15 cellular contexts compared by ENCODE assay signal in genomic region chr11:131683131-131683530, GRCh38.
DNase-seq lines count a peak whose midpoint lies in the region; ATAC-seq, FAIRE-seq and TF ChIP-seq lines count a peak whose summit lies in the region.
"Had no signal": no experiment of that assay in that cellular context is flagged by ENCODE, and none has a peak within 500 bp of the region (broad histone marks: within the 10 kb centered on the region; RNA-seq: fewer than 3 reads in every experiment).

No MANE protein-coding gene starts in this region.

- no peak overlapping the region for H2BK120ac ChIP-seq in H9 (ENCODE audit: low read depth, low read length, poor library complexity, severe bottlenecking)

- no peak overlapping the region for H4K91ac ChIP-seq in H9 (ENCODE audit: insufficient read length, low read depth, low read length)

- H3K27me3 Mint-ChIP-seq in H9 (ENCODE audit: low read depth) = peaks cover 10% of the 10 kb centered on the region

- no peak overlapping the region for H3K27ac Mint-ChIP-seq in H9
- H3K27ac Mint-ChIP-seq: CD4-positive, alpha-beta memory T cell had no signal

- no peak overlapping the region for H2BK5ac ChIP-seq in H9 (ENCODE audit: insufficient read length, low read length)

- no peak overlapping the region for H3K14ac ChIP-seq in H9 (ENCODE audit: insufficient read depth, low read length)

- no peaks in the 10 kb centered on the region for H3K79me1 ChIP-seq in H9 (ENCODE audit: insufficient read depth, low read depth, low read length, poor library complexity, severe bottlenecking)

- no peak overlapping the region for H2AK5ac ChIP-seq in H9 (ENCODE audit: insufficient read length, low read length)

- peaks cover 1% of the 10 kb centered on the region for H3K23me2 ChIP-seq in H9 (ENCODE audit: insufficient read length, low read depth, low read length, poor library complexity, severe bottlenecking)

- no peaks in the 10 kb centered on the region for H3K4me1 ChIP-seq in H9 (ENCODE audit: insufficient read depth, low read length)
- H3K4me1 ChIP-seq: A549, BE2C had no signal

- no peak overlapping the region for H3K9ac ChIP-seq in H9 (ENCODE audit: extremely low read depth, insufficient read length, low read length)

- TF ChIP-seq CTCF in H9 (conservative IDR thresholded peaks at IDR 0.05) = no peak

- H2BK12ac ChIP-seq in H9 (ENCODE audit: insufficient read length, low read depth, low read length) = no peak overlapping the region

- H3K9me3 Mint-ChIP-seq in H9 = no peaks in the 10 kb centered on the region
- H3K9me3 Mint-ChIP-seq: CD4-positive, alpha-beta memory T cell had no signal

- H3K23ac ChIP-seq in H9 (ENCODE audit: insufficient read length, low read depth, low read length) = no peak overlapping the region

- H3K4ac ChIP-seq in H9 (ENCODE audit: low read depth, low read length) = no peak overlapping the region

- H4K5ac ChIP-seq in H9 (ENCODE audit: insufficient read length, low read depth, low read length) = no peak overlapping the region

- H3T11ph ChIP-seq in H9 (ENCODE audit: low read length) = no peak overlapping the region

- no peaks in the 10 kb centered on the region for H3K79me2 ChIP-seq in H9 (ENCODE audit: insufficient read depth, low read length)

- H3K27me3 ChIP-seq in H9 (ENCODE audit: insufficient read depth, low read length) = no peaks in the 10 kb centered on the region
- H3K27me3 ChIP-seq: BE2C had no signal

- H3K36me3 Mint-ChIP-seq in H9 (ENCODE audit: insufficient read depth in 1 of 3, low read depth in 3 of 3) = no peaks in the 10 kb centered on the region
- H3K36me3 Mint-ChIP-seq: CD4-positive, alpha-beta memory T cell had no signal

- WGBS in H9 (ENCODE audit: extremely low coverage, insufficient read length, low lambda C conversion rate) = no CpG with 5 or more reads among the region's 5 CpGs

- no peak overlapping the region for H3K56ac ChIP-seq in H9 (ENCODE audit: insufficient read length, low read depth, low read length)

- FAIRE-seq in GM12892 (lab: Jason Lieb, UNC) = no peak
- FAIRE-seq: A549, G401.6 had no signal

- H4K8ac ChIP-seq in H9 (replicated peaks; ENCODE audit: insufficient read length, low read depth, low read length) = no peak overlapping the region

- no peak overlapping the region for H2BK15ac ChIP-seq in H9 (ENCODE audit: low read depth, low read length)

- H3K4me3 Mint-ChIP-seq in H9 = no peak overlapping the region
- H3K4me3 Mint-ChIP-seq: CD4-positive, alpha-beta memory T cell had no signal

- H2BK20ac ChIP-seq in H9 (ENCODE audit: low read depth, low read length, poor library complexity, severe bottlenecking) = no peak overlapping the region

- no peak overlapping the region for H3K18ac ChIP-seq in H9 (ENCODE audit: insufficient read length, low read depth, low read length)

- H3K9me3 ChIP-seq in H9 (ENCODE audit: control insufficient read depth, low read depth, low read length) = no peaks in the 10 kb centered on the region
- H3K9me3 ChIP-seq: A549, BE2C had no signal

- no peak for ATAC-seq in GM18907 (IDR thresholded peaks at IDR 0.05; ENCODE audit: unreplicated experiment)
- ATAC-seq: A549, HCT116 had no signal

- no peak overlapping the region for H2AFZ ChIP-seq in H9 (ENCODE audit: low read length)

- no peak overlapping the region for H3K27ac ChIP-seq in H9 (ENCODE audit: insufficient read length, low read depth, low read length)
- H3K27ac ChIP-seq: A549, C4-2B, HL-60 had no signal

- H3K4me1 Mint-ChIP-seq in H9 = peaks cover 12 to 15% of the 10 kb centered on the region in 2 experiments
- H3K4me1 Mint-ChIP-seq: CD4-positive, alpha-beta memory T cell had no signal

- H3K4me2 ChIP-seq in H9 (ENCODE audit: insufficient read depth, insufficient read length, low read length) = no peak overlapping the region
- H3K4me2 ChIP-seq: A549 had no signal

- TF ChIP-seq POLR2A in GM12892 (IDR thresholded peaks at IDR 0.05; ENCODE audit: low read depth, low read length) = no peak

- no peaks in the 10 kb centered on the region for H4K20me1 ChIP-seq in H9 (ENCODE audit: control insufficient read depth, insufficient read depth, insufficient read length)

- peak; percentile 1 for DNase-seq in ELF-1 (ENCODE audit: low read depth, low spot score)
- peak; percentile 5 for DNase-seq in H9
- peak; percentile 84 for DNase-seq in mesenteric fat pad (ENCODE audit: low spot score)
- DNase-seq in retina = peak; percentile 6
- DNase-seq in GF-D8 (lab: John Stamatoyannopoulos, UW) = no peak
- no peak for DNase-seq in GM12892 (ENCODE audit: insufficient read length)
- DNase-seq: BE2C; CD4-positive, alpha-beta memory T cell; DMS79 had no signal

Comparison
In these comparisons a context has a peak if more than half of its experiments do, and no peak if none do; other contexts are left out.
1. DNase-seq: peak in ELF-1 (single experiment), H9 (single experiment), mesenteric fat pad (single experiment) and retina (single experiment); none in GF-D8 (single experiment) and GM12892 (single experiment).